Comparison of ENCODE assay signal across 19 cellular contexts in genomic region chr11:43685483-43685882, GRCh38. TPM values are rescaled to one million over a fixed set of nuclear protein-coding genes. Genes with fewer than 3 reads are reported as not detected.
A peak's percentile ranks its signal among the peaks of the same experiment; 100 is the strongest.
DNase-seq lines count a peak whose midpoint lies in the region; ATAC-seq and TF ChIP-seq lines count a peak whose summit lies in the region.
"Had no signal": no experiment of that assay in that cellular context is flagged by ENCODE, and none has a peak within 500 bp of the region (broad histone marks: within the 10 kb centered on the region; RNA-seq: fewer than 3 reads in every experiment).

No MANE protein-coding gene starts in this region.

- H3K9me3 Mint-ChIP-seq in activated naive CD8-positive, alpha-beta T cell treated with anti-CD3 and anti-CD28 coated beads, Interleukin-2, amount 50 U/mL, for 24 hours: no peaks in the 10 kb centered on the region
- H3K9me3 Mint-ChIP-seq: activated naive CD4-positive, alpha-beta T cell treated with anti-CD3 and anti-CD28 coated beads for 36 hours had no signal

- in situ Hi-C loops in brain microvascular endothelial cell (cut with HindIII; ENCODE audit: low pct_ligation_motif_present, low sequenced_read_pairs): no loop called here

- intact Hi-C loops in lower lobe of right lung (cut with DNase I): no loop called here

- H4K20me1 ChIP-seq in MM.1S (ENCODE audit: insufficient read depth, low read length): no peaks in the 10 kb centered on the region

- peaks cover 82% of the 10 kb centered on the region for H3K79me2 ChIP-seq in MM.1S (ENCODE audit: low read length)

- no peak overlapping the region for H3K27ac Mint-ChIP-seq in activated naive CD8-positive, alpha-beta T cell treated with anti-CD3 and anti-CD28 coated beads, Interleukin-2, amount 50 U/mL, for 24 hours
- H3K27ac Mint-ChIP-seq: activated naive CD4-positive, alpha-beta T cell treated with anti-CD3 and anti-CD28 coated beads for 36 hours; neural progenitor cell had no signal

- TF ChIP-seq CTCF in GM12874 (IDR thresholded peaks at IDR 0.05; ENCODE audit: insufficient read depth, low read depth, low read length) (0 out of 2 replicates have a peak, but pooled peaks have one; percentile 16), MM.1S (IDR thresholded peaks at IDR 0.05; ENCODE audit: low read length) (peak; percentile 19; the same call in 1 of the 2 replicates), brain microvascular endothelial cell (IDR thresholded peaks at IDR 0.05; ENCODE audit: low read depth, low read length, missing control alignments) (peak; percentile 31), lower lobe of right lung (IDR thresholded peaks at IDR 0.05) (no peak)

- no peaks in the 10 kb centered on the region for H3K27me3 Mint-ChIP-seq in activated naive CD8-positive, alpha-beta T cell treated with anti-CD3 and anti-CD28 coated beads, Interleukin-2, amount 50 U/mL, for 24 hours

- no peaks in the 10 kb centered on the region for H3K9me2 ChIP-seq in MM.1S (replicated peaks; ENCODE audit: insufficient read depth, low read length)

- H3K36me3 Mint-ChIP-seq in activated naive CD8-positive, alpha-beta T cell treated with anti-CD3 and anti-CD28 coated beads, Interleukin-2, amount 50 U/mL, for 24 hours (ENCODE audit: low read depth): peaks cover 46% of the 10 kb centered on the region

- H3K4me3 Mint-ChIP-seq in activated naive CD8-positive, alpha-beta T cell treated with anti-CD3 and anti-CD28 coated beads, Interleukin-2, amount 50 U/mL, for 24 hours: no peak overlapping the region
- H3K4me3 Mint-ChIP-seq: activated naive CD4-positive, alpha-beta T cell treated with anti-CD3 and anti-CD28 coated beads for 36 hours; neural progenitor cell had no signal

- no peak overlapping the region for H2AFZ ChIP-seq in MM.1S (ENCODE audit: low read length)
- H2AFZ ChIP-seq: hepatocyte, neural progenitor cell had no signal

- peaks cover 16% of the 10 kb centered on the region for H3F3A ChIP-seq in MM.1S (ENCODE audit: insufficient read depth, low read length)

- no peak overlapping the region for H3K4me2 ChIP-seq in MM.1S (ENCODE audit: low read depth, low read length)
- H3K4me2 ChIP-seq: hepatocyte had no signal

- peaks cover 11% of the 10 kb centered on the region; the same call in 1 of the 2 replicates for H3K4me1 ChIP-seq in MM.1S (ENCODE audit: low read length)
- H3K4me1 ChIP-seq in lower lobe of right lung: peaks cover 59% of the 10 kb centered on the region

- no peaks in the 10 kb centered on the region for H3K9me3 ChIP-seq in MM.1S (replicated peaks; ENCODE audit: insufficient read depth, low read length)
- H3K9me3 ChIP-seq in lower lobe of right lung: no peaks in the 10 kb centered on the region

- no peak for ATAC-seq in lower lobe of right lung
- no peak for ATAC-seq in activated naive CD8-positive, alpha-beta T cell treated with anti-CD3 and anti-CD28 coated beads, Interleukin-2, amount 50 U/mL, for 24 hours
- no peak for ATAC-seq in HG03457 (IDR thresholded peaks at IDR 0.05; ENCODE audit: unreplicated experiment)
- ATAC-seq: sciatic nerve had no signal

- DNase-seq in MM.1S (peak; percentile 49), brain microvascular endothelial cell (no peak), lung microvascular endothelial cell (ENCODE audit: low read depth in 2 of 2) (peak; percentile 13 to 31), lower lobe of right lung (no peak), SK-N-DZ (ENCODE audit: low spot score) (no peak)
- no peak for DNase-seq in activated naive CD8-positive, alpha-beta T cell treated with anti-CD3 and anti-CD28 coated beads, Interleukin-2, amount 50 U/mL, for 24 hours
- DNase-seq: activated CD4-positive, CD25-positive, alpha-beta regulatory T cell; activated CD8-positive, alpha-beta memory T cell treated with anti-CD3 and anti-CD28 coated beads, Interleukin-2, amount 50 U/mL, for 4 hours; activated naive CD4-positive, alpha-beta T cell treated with anti-CD3 and anti-CD28 coated beads for 36 hours; left ventricle myocardium superior; NCI-H1092; stimulated activated CD4-positive, alpha-beta T cell treated with anti-CD3 and anti-CD28 coated beads, Interleukin-4, amount 100 ng/mL, for 4 hours; trophoblast cell had no signal

- no peak overlapping the region for H3K4me3 ChIP-seq in MM.1S (ENCODE audit: low read length)
- no peak overlapping the region for H3K4me3 ChIP-seq in brain microvascular endothelial cell (ENCODE audit: low read depth, low read length)
- no peak overlapping the region for H3K4me3 ChIP-seq in lower lobe of right lung
- H3K4me3 ChIP-seq: hepatocyte, neural progenitor cell had no signal

- H3K9ac ChIP-seq in MM.1S (ENCODE audit: low read length): no peak overlapping the region
- H3K9ac ChIP-seq: neural progenitor cell had no signal

- H3K36me3 ChIP-seq in MM.1S (replicated peaks; ENCODE audit: insufficient read depth, low read length) (peaks cover 6% of the 10 kb centered on the region), brain microvascular endothelial cell (replicated peaks) (peaks cover 2% of the 10 kb centered on the region), lower lobe of right lung (peaks cover 7% of the 10 kb centered on the region)
- H3K36me3 ChIP-seq: neural progenitor cell had no signal

- H3K4me1 Mint-ChIP-seq in activated naive CD8-positive, alpha-beta T cell treated with anti-CD3 and anti-CD28 coated beads, Interleukin-2, amount 50 U/mL, for 24 hours: peaks cover 45% of the 10 kb centered on the region

- H3K27me3 ChIP-seq in MM.1S (replicated peaks; ENCODE audit: insufficient read depth, low read length) (no peaks in the 10 kb centered on the region), brain microvascular endothelial cell (replicated peaks) (no peaks in the 10 kb centered on the region), lower lobe of right lung (ENCODE audit: low read depth) (no peaks in the 10 kb centered on the region)
- H3K27me3 ChIP-seq: hepatocyte, neural progenitor cell had no signal

- H3K27ac ChIP-seq in MM.1S (ENCODE audit: low read length) (no peak overlapping the region), brain microvascular endothelial cell (no peak overlapping the region), lower lobe of right lung (no peak overlapping the region)
- H3K27ac ChIP-seq: C4-2B, hepatocyte, neural progenitor cell had no signal

RNA-seq across cellular contexts. Expression of gene HSD17B12, which starts 4.9 kb away (rescaled TPM):
- total RNA-seq in lung microvascular endothelial cell (64.5 and 94.8 TPM in 2 replicates), lower lobe of right lung (101 TPM)
- 34.6 and 38.7 TPM in 2 replicates for polyA plus RNA-seq in SK-N-DZ (2014; cell fraction: cytosol; rRNA removed)
- polyA plus RNA-seq in SK-N-DZ (2014; cell fraction: nucleus; rRNA removed): 17.1 and 22.4 TPM in 2 replicates

Comparison
In these comparisons a context has a peak if more than half of its experiments do, and no peak if none do; other contexts are left out.
1. DNase-seq: peak in MM.1S (single experiment) and lung microvascular endothelial cell (2 of 2); none in brain microvascular endothelial cell (single experiment), lower lobe of right lung (single experiment), activated naive CD8-positive, alpha-beta T cell treated with anti-CD3 and anti-CD28 coated beads, Interleukin-2, amount 50 U/mL, for 24 hours (single experiment) and SK-N-DZ (single experiment).